Comparison of ENCODE assay signal across 8 cellular contexts in genomic region chr22:29603358-29604191, GRCh38. TPM values are rescaled to one million over a fixed set of nuclear protein-coding genes. Genes with fewer than 3 reads are reported as not detected.
A peak's percentile ranks its signal among the peaks of the same experiment; 100 is the strongest.
DNase-seq lines count a peak whose midpoint lies in the region; ATAC-seq and TF ChIP-seq lines count a peak whose summit lies in the region.

NF2 (plus strand) TSS chr22:29603633; CDS start chr22:29603999, 366 bp downstream.

- ATAC-seq in RWPE2 (ENCODE audit: low read depth), result peak; percentile 97
- ATAC-seq in naive thymus-derived CD8-positive, alpha-beta T cell, result peak; percentile 94 to 96

- peak; percentile 22; the same call in 1 of the 2 replicates for TF ChIP-seq CTCF in LNCaP clone FGC (IDR thresholded peaks at IDR 0.05; ENCODE audit: control insufficient read depth, extremely low read depth, insufficient read depth)
- TF ChIP-seq CTCF in RWPE2 (IDR thresholded peaks at IDR 0.05; ENCODE audit: poor library complexity, severe bottlenecking), result peak; percentile 38
- no peak for TF ChIP-seq CTCF in fibroblast of lung (conservative IDR thresholded peaks at IDR 0.05 in 1 of 2, IDR thresholded peaks at IDR 0.05 in 1 of 2; ENCODE audit: low read depth in 1 of 2, low read length in 2 of 2)

- DNase-seq in ELF-1 (ENCODE audit: low read depth, low spot score), result peak; percentile 100
- DNase-seq in H4 (ENCODE audit: low spot score), result peak; percentile 96
- DNase-seq in LNCaP clone FGC (ENCODE audit: low read depth), result peak; percentile 98
- DNase-seq in RWPE2 (ENCODE audit: low spot score), result peak; percentile 98
- DNase-seq in activated T-helper 2 cell treated with anti-CD3 and anti-CD28 coated beads, Interferon-gamma antibody, Interleukin-2, Interleukin-4, amounts not matched to agents 10 μg/mL and 5 μg/mL and 100 μg/mL, durations not matched to agents 14 hours and 24 hours and 36 hours (ENCODE audit: low spot score), result peak; percentile 99
- DNase-seq in fibroblast of lung (ENCODE audit: low read depth in 2 of 2), result peak; percentile 99
- peak; percentile 95 to 99 (median 98) for DNase-seq in naive thymus-derived CD8-positive, alpha-beta T cell
- DNase-seq in stimulated activated naive CD4-positive, alpha-beta T cell (lab: John Stamatoyannopoulos, UW), result peak; percentile 96 to 99 (median 98)

- peak within 1 kb of the TSS; percentile 98 for H3K4me2 ChIP-seq in fibroblast of lung (ENCODE audit: extremely low read depth, insufficient read depth, low read length)

- H3K36me3 ChIP-seq in RWPE2 (ENCODE audit: low read depth) (peaks cover 13% of the 10 kb centered on the region; the same call in 1 of the 2 replicates), fibroblast of lung (ENCODE audit: control insufficient read depth, insufficient read depth, low read length) (no peaks in the 10 kb centered on the region)

- H3K27ac ChIP-seq in RWPE2 (ENCODE audit: poor library complexity, severe bottlenecking) (peak within 1 kb of the TSS; percentile 63), fibroblast of lung (ENCODE audit: insufficient read depth, low read length) (peak within 1 kb of the TSS; percentile 94)

- H3K4me1 Mint-ChIP-seq in activated T-helper 2 cell treated with anti-CD3 and anti-CD28 coated beads, Interferon-gamma antibody, Interleukin-2, Interleukin-4, amounts not matched to agents 10 μg/mL and 5 μg/mL and 100 μg/mL, durations not matched to agents 14 hours and 24 hours and 36 hours (ENCODE audit: low read depth), result peaks cover 22% of the 10 kb centered on the region
- H3K4me1 Mint-ChIP-seq in naive thymus-derived CD8-positive, alpha-beta T cell, result peaks cover 12 to 37% (median 25%) of the 10 kb centered on the region in 4 donors

- H3K9ac ChIP-seq in fibroblast of lung (ENCODE audit: insufficient read depth, low read length), result peak within 1 kb of the TSS; percentile 90

- H3K4me3 Mint-ChIP-seq in activated T-helper 2 cell treated with anti-CD3 and anti-CD28 coated beads, Interferon-gamma antibody, Interleukin-2, Interleukin-4, amounts not matched to agents 10 μg/mL and 5 μg/mL and 100 μg/mL, durations not matched to agents 14 hours and 24 hours and 36 hours (ENCODE audit: low read depth), result peak within 1 kb of the TSS; percentile 97
- peak within 1 kb of the TSS; percentile 93 to 98 (median 96) for H3K4me3 Mint-ChIP-seq in naive thymus-derived CD8-positive, alpha-beta T cell

- intact Hi-C loops in activated T-helper 2 cell treated with anti-CD3 and anti-CD28 coated beads, Interferon-gamma antibody, Interleukin-2, Interleukin-4, amounts not matched to agents 10 μg/mL and 5 μg/mL and 100 μg/mL, durations not matched to agents 14 hours and 24 hours and 36 hours (cut with micrococcal nuclease), result loop anchor here (1.0 to 5.0 kb wide), 6 partner anchors 15 to 664 kb away; partner anchors contain the start of genes ASCC2, NIPSNAP1, OSM and THOC5

- H3K4me3 ChIP-seq in LNCaP clone FGC (ENCODE audit: low read depth, low read length), result peak within 1 kb of the TSS; percentile 91
- H3K4me3 ChIP-seq in RWPE2 (ENCODE audit: severe bottlenecking), result peak within 1 kb of the TSS; percentile 74
- peak within 1 kb of the TSS; percentile 63 to 95 (median 90) for H3K4me3 ChIP-seq in fibroblast of lung (replicated peaks in 1 of 4; ENCODE audit: control extremely low read depth in 1 of 4, insufficient read depth in 1 of 4, low read depth in 3 of 4, low read length in 4 of 4)

- no peaks in the 10 kb centered on the region for H3K27me3 Mint-ChIP-seq in activated T-helper 2 cell treated with anti-CD3 and anti-CD28 coated beads, Interferon-gamma antibody, Interleukin-2, Interleukin-4, amounts not matched to agents 10 μg/mL and 5 μg/mL and 100 μg/mL, durations not matched to agents 14 hours and 24 hours and 36 hours (ENCODE audit: low read depth)
- no peaks in the 10 kb centered on the region for H3K27me3 Mint-ChIP-seq in naive thymus-derived CD8-positive, alpha-beta T cell

- POLR2A ChIA-PET in naive thymus-derived CD8-positive, alpha-beta T cell (lab: Charles Lee), result interaction anchor here (0.5 to 1.7 kb wide), 5 partner anchors 13 to 1873 kb away, joined by 4 to 16 read pairs (median 6); partner anchors contain the start of gene THOC5

- no peaks in the 10 kb centered on the region for H3K9me3 ChIP-seq in RWPE2 (ENCODE audit: severe bottlenecking)
- H3K9me3 ChIP-seq in fibroblast of lung (ENCODE audit: control insufficient read depth, insufficient read depth, low read depth, low read length), result no peaks in the 10 kb centered on the region

- peaks cover 6% of the 10 kb centered on the region for H3K4me1 ChIP-seq in RWPE2 (ENCODE audit: insufficient read depth, poor library complexity, severe bottlenecking)
- peaks cover 4% of the 10 kb centered on the region for H3K4me1 ChIP-seq in fibroblast of lung (ENCODE audit: control insufficient read depth, extremely low read depth, insufficient read depth, low read length)

- peaks cover 47% of the 10 kb centered on the region for H3K79me2 ChIP-seq in fibroblast of lung (ENCODE audit: control insufficient read depth, insufficient read depth, low read length)

- H3K27ac Mint-ChIP-seq in activated T-helper 2 cell treated with anti-CD3 and anti-CD28 coated beads, Interferon-gamma antibody, Interleukin-2, Interleukin-4, amounts not matched to agents 10 μg/mL and 5 μg/mL and 100 μg/mL, durations not matched to agents 14 hours and 24 hours and 36 hours, result peak within 1 kb of the TSS; percentile 97
- H3K27ac Mint-ChIP-seq in naive thymus-derived CD8-positive, alpha-beta T cell, result peak within 1 kb of the TSS; percentile 89 to 99 (median 98)

- H3K27me3 ChIP-seq in RWPE2 (ENCODE audit: insufficient read depth, poor library complexity, severe bottlenecking) (no peaks in the 10 kb centered on the region), fibroblast of lung (ENCODE audit: control insufficient read depth, insufficient read depth, low read length) (no peaks in the 10 kb centered on the region)

- peaks cover 15% of the 10 kb centered on the region for H3K36me3 Mint-ChIP-seq in activated T-helper 2 cell treated with anti-CD3 and anti-CD28 coated beads, Interferon-gamma antibody, Interleukin-2, Interleukin-4, amounts not matched to agents 10 μg/mL and 5 μg/mL and 100 μg/mL, durations not matched to agents 14 hours and 24 hours and 36 hours (ENCODE audit: low read depth)
- H3K36me3 Mint-ChIP-seq in naive thymus-derived CD8-positive, alpha-beta T cell, result peaks cover 0 to 3% (median 2%) of the 10 kb centered on the region in 3 donors

- H4K20me1 ChIP-seq in fibroblast of lung (ENCODE audit: control insufficient read depth, extremely low read depth, insufficient read depth, low read length), result no peaks in the 10 kb centered on the region

- no peaks in the 10 kb centered on the region for H3K9me3 Mint-ChIP-seq in activated T-helper 2 cell treated with anti-CD3 and anti-CD28 coated beads, Interferon-gamma antibody, Interleukin-2, Interleukin-4, amounts not matched to agents 10 μg/mL and 5 μg/mL and 100 μg/mL, durations not matched to agents 14 hours and 24 hours and 36 hours
- H3K9me3 Mint-ChIP-seq in naive thymus-derived CD8-positive, alpha-beta T cell, result no peaks in the 10 kb centered on the region

- peak within 1 kb of the TSS; percentile 49 for H2AFZ ChIP-seq in fibroblast of lung (ENCODE audit: low read length)

RNA-seq across cellular contexts. Expression of gene NF2, which starts in this region (rescaled TPM):
- 32.3 and 32.4 TPM in 2 replicates for total RNA-seq in H4 (2014; rRNA removed; shearing (Covaris generic))
- total RNA-seq in activated T-helper 2 cell treated with anti-CD3 and anti-CD28 coated beads, Interferon-gamma antibody, Interleukin-2, Interleukin-4, amounts not matched to agents 10 μg/mL and 5 μg/mL and 100 μg/mL, durations not matched to agents 14 hours and 24 hours and 36 hours, result 57.1 and 57.7 TPM in 2 replicates
- total RNA-seq in fibroblast of lung, result 37.0 and 55.5 TPM in 2 replicates
- polyA plus RNA-seq in fibroblast of lung, result 80.9 and 108 TPM in 2 replicates
- 48.7 and 60.3 TPM in 2 replicates for polyA plus RNA-seq in fibroblast of lung (2012)
- polyA minus RNA-seq in fibroblast of lung (ENCODE audit: low replicate concordance), result 131 and 171 TPM in 2 replicates
- total RNA-seq in naive thymus-derived CD8-positive, alpha-beta T cell, result 10 to 100 TPM; 23.6 to 25.4 TPM
- 10 to 100 TPM; 15.3 to 16.8 (median 15.5) TPM for polyA plus RNA-seq in naive thymus-derived CD8-positive, alpha-beta T cell

Comparison
In these comparisons a context has a peak if more than half of its experiments do, and no peak if none do; other contexts are left out.
1. Peak in every context shown above with its lines: DNase-seq, ATAC-seq, H3K4me3 ChIP-seq and H3K27ac ChIP-seq.
2. CTCF ChIP-seq: peak in LNCaP clone FGC (single experiment) and RWPE2 (single experiment); none in fibroblast of lung (0 of 2).